Comparison of ENCODE assay signal across 1 cellular context in genomic region chr3:179375091-179375999, GRCh38.
TF ChIP-seq lines count a peak whose summit lies in the region.

No MANE protein-coding gene starts in this region.

TF ChIP-seq in K562, 482 proteins besides CTCF, POLR2A, EP300 and RAD21 (continued from another document and continues in another):
- TF ChIP-seq YY1 (IDR thresholded peaks at IDR 0.05; ENCODE audit: borderline replicate concordance in 1 of 3, control insufficient read depth in 1 of 3, extremely low read depth in 1 of 3, insufficient read depth in 3 of 3, insufficient read length in 1 of 3, insufficient replicate concordance in 2 of 3, low read depth in 1 of 3, low read length in 2 of 3) (no peak), HNRNPH1 (optimal IDR thresholded peaks at IDR 0.05; ENCODE audit: low read depth, low read length) (no peak), HEY1 (CRISPR knock-in tag; IDR thresholded peaks at IDR 0.05; ENCODE audit: borderline replicate concordance) (no peak), ZFPM2 (CRISPR knock-in tag; IDR thresholded peaks at IDR 0.05) (no peak), ZNF707 (CRISPR knock-in tag; conservative IDR thresholded peaks at IDR 0.05) (no peak), ETV5 (CRISPR knock-in tag; IDR thresholded peaks at IDR 0.05; ENCODE audit: low read depth) (no peak), TAF1 (IDR thresholded peaks at IDR 0.05; ENCODE audit: control insufficient read depth, extremely low read depth, insufficient read depth, low read length, severe bottlenecking) (peak; percentile 25), CXXC5 (CRISPR knock-in tag; IDR thresholded peaks at IDR 0.05) (peak; percentile 72; the same call in 1 of the 2 replicates), HINFP (tag; conservative IDR thresholded peaks at IDR 0.05; ENCODE audit: low read depth) (0 out of 2 replicates have a peak, but pooled peaks have one; percentile 12), ZNF3 (CRISPR knock-in tag; IDR thresholded peaks at IDR 0.05) (no peak), EZH2 (IDR thresholded peaks at IDR 0.05; ENCODE audit: borderline replicate concordance, low read depth, low read length) (no peak; the same call in 1 of the 2 replicates), MLLT1 (IDR thresholded peaks at IDR 0.05) (0 out of 4 replicates have a peak, but pooled peaks of 1 of the 2 experiments have one; percentile 30), NRF1 (conservative IDR thresholded peaks at IDR 0.05 in 1 of 2, IDR thresholded peaks at IDR 0.05 in 1 of 2) (no peak), ZSCAN29 (IDR thresholded peaks at IDR 0.05) (no peak), ARID1B (IDR thresholded peaks at IDR 0.05) (peak; percentile 100), MGA (IDR thresholded peaks at IDR 0.05) (no peak), ZNF12 (CRISPR knock-in tag; IDR thresholded peaks at IDR 0.05) (no peak), CTCFL (IDR thresholded peaks at IDR 0.05; ENCODE audit: borderline replicate concordance, insufficient read depth, low read depth, low read length, poor library complexity, severe bottlenecking) (no peak), UBTF (IDR thresholded peaks at IDR 0.05; ENCODE audit: borderline replicate concordance in 1 of 2, low read depth in 2 of 2, low read length in 2 of 2) (no peak), ETV1 (tag; conservative IDR thresholded peaks at IDR 0.05; ENCODE audit: low read depth) (no peak), ZNF696 (CRISPR knock-in tag; conservative IDR thresholded peaks at IDR 0.05) (no peak), YBX1 (IDR thresholded peaks at IDR 0.05) (no peak), XRCC5 (IDR thresholded peaks at IDR 0.05; ENCODE audit: low read depth, low read length) (no peak), ADNP (tag; IDR thresholded peaks at IDR 0.05) (no peak; the same call in 1 of the 2 replicates), CREB5 (CRISPR knock-in tag; IDR thresholded peaks at IDR 0.05) (no peak), HSF4 (CRISPR knock-in tag; IDR thresholded peaks at IDR 0.05; ENCODE audit: borderline replicate concordance) (no peak; the same call in 1 of the 2 replicates), ESRRA (IDR thresholded peaks at IDR 0.05; ENCODE audit: borderline replicate concordance, low read depth) (no peak), NR2F6 (CRISPR knock-in tag; IDR thresholded peaks at IDR 0.05) (no peak), DACH1 (IDR thresholded peaks at IDR 0.05; ENCODE audit: partially characterized antibody) (peak; percentile 56), KDM2B (CRISPR knock-in tag; IDR thresholded peaks at IDR 0.05) (no peak), SNRNP70 (optimal IDR thresholded peaks at IDR 0.05; ENCODE audit: low read depth, low read length) (no peak), SMAD2 (IDR thresholded peaks at IDR 0.05; ENCODE audit: low read depth, low read length) (no peak), ZC3H11A (IDR thresholded peaks at IDR 0.05; ENCODE audit: low read depth, low read length) (no peak), ZNF695 (CRISPR knock-in tag; IDR thresholded peaks at IDR 0.05) (no peak), TAL1 (IDR thresholded peaks at IDR 0.05) (peak; percentile 99), MYC (IDR thresholded peaks at IDR 0.05; ENCODE audit: low read depth, low read length) (no peak), MYC (CRISPR knock-in tag; IDR thresholded peaks at IDR 0.05; ENCODE audit: borderline replicate concordance, low read depth) (no peak), ZNF561 (CRISPR knock-in tag; conservative IDR thresholded peaks at IDR 0.05) (no peak), HMBOX1 (IDR thresholded peaks at IDR 0.05) (no peak)
